ENCODE assay signal across 8 cellular contexts in the genomic region with DNA sequence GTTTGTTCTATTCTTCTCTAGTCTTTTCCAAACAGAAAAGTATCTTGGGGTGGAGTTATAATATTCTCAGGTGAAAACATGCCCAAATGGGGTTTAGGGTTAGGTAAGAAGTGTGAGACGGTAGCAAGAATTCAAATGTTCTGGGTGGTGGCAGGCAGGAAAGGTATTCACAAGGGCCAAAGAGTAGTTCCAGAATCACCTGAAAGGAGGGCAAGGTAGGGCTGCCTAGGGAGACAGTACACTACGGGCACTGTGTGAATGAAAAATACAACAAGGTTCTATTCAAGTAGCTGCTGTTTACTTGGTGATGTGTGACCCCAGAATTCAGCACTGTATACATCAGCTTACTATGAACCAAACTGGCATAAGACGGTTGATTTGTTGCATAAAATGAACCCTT.
"Had no signal": no experiment of that assay in that cellular context is flagged by ENCODE, and none has a peak within 500 bp of the region (broad histone marks: within the 10 kb centered on the region; RNA-seq: fewer than 3 reads in every experiment).

No MANE protein-coding gene starts in this region.

- H3K9me3 Mint-ChIP-seq: GM23338, H9, IgD-negative memory B cell had no signal

- H3K27ac Mint-ChIP-seq: GM23338, H9, IgD-negative memory B cell had no signal

- FAIRE-seq: H1, H54, HepG2 had no signal

- H3K4me3 Mint-ChIP-seq: GM23338, H9, IgD-negative memory B cell had no signal

- DNase-seq: H9, HCEC 1CT had no signal

- H3K4me3 ChIP-seq: GM23338 had no signal

- H3K27me3 Mint-ChIP-seq: IgD-negative memory B cell had no signal

- ATAC-seq: GM23338, HepG2 had no signal

- H3K27ac ChIP-seq: HL-60 had no signal
